35 cellular contexts compared by ENCODE assay signal in the genomic region with DNA sequence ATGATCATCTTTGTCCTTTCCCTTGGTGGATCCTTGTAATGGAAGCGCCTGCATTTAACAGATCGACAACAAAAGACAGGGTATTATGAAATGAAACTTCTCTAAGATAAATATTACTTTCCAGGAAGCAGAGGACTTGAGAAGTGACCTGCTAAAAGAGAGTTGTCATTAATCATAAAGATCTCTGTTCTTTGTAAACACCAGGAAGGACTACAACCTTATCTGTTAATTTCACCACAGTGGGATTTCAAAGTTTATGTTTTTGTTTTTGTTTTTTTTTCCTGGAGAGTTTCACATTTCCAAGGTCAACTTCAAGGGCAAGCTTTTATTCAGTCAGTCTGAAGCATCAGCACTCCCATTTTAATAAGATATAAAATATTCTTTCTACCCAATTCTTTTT.
"Had no signal": no experiment of that assay in that cellular context is flagged by ENCODE, and none has a peak within 500 bp of the region (broad histone marks: within the 10 kb centered on the region; RNA-seq: fewer than 3 reads in every experiment).

No MANE protein-coding gene starts in this region.

- H3K27me3 ChIP-seq: adrenal gland, ascending aorta, breast epithelium, cardiac muscle cell, colonic mucosa, gastroesophageal sphincter, heart right ventricle, hepatocyte had no signal

- H3K9me3 Mint-ChIP-seq: activated CD4-positive, alpha-beta memory T cell treated with anti-CD3 and anti-CD28 coated beads, Interleukin-2, amount 10 ng/mL, durations not matched to agents 7 days and 5 days; activated CD4-positive, alpha-beta T cell treated with anti-CD3 and anti-CD28 coated beads, Interleukin-2, amount 10 ng/mL, durations not matched to agents 7 days and 5 days; activated naive CD4-positive, alpha-beta T cell treated with anti-CD3 and anti-CD28 coated beads for 36 hours; activated naive CD8-positive, alpha-beta T cell treated with anti-CD3 and anti-CD28 coated beads for 36 hours; activated naive CD8-positive, alpha-beta T cell treated with anti-CD3 and anti-CD28 coated beads, Interleukin-2, amount 50 U/mL, for 24 hours; activated T-cell treated with anti-CD3 and anti-CD28 coated beads, Interleukin-2, amount 50 U/mL, for 4 hours; activated T-helper 17 cell treated with anti-CD3 and anti-CD28 coated beads, Interleukin-2, amount 50 U/mL, for 72 hours; brain; T-helper 2 cell treated with Interferon-gamma antibody and Interleukin-4, amounts not matched to agents 5 μg/mL and 100 μg/mL, for 36 hours had no signal

- H3K9me3 ChIP-seq: adrenal gland, ascending aorta, breast epithelium, colonic mucosa, gastroesophageal sphincter, heart right ventricle had no signal

- H2AFZ ChIP-seq: hepatocyte had no signal

- H3K36me3 Mint-ChIP-seq: activated naive CD4-positive, alpha-beta T cell treated with anti-CD3 and anti-CD28 coated beads, Interleukin-2, amount 50 U/mL, for 24 hours; activated naive CD8-positive, alpha-beta T cell treated with anti-CD3 and anti-CD28 coated beads for 36 hours; brain; WTC11 had no signal

- H3K79me2 ChIP-seq: hepatocyte had no signal

- DNase-seq: activated CD4-positive, alpha-beta memory T cell treated with anti-CD3 and anti-CD28 coated beads, Interleukin-2, amount 10 ng/mL, durations not matched to agents 7 days and 5 days; activated CD4-positive, alpha-beta T cell treated with anti-CD3 and anti-CD28 coated beads for 1 hour; activated CD4-positive, alpha-beta T cell treated with anti-CD3 and anti-CD28 coated beads for 4 hours; activated CD4-positive, alpha-beta T cell treated with anti-CD3 and anti-CD28 coated beads, Interleukin-2, amount 10 ng/mL, durations not matched to agents 7 days and 5 days; activated CD4-positive, alpha-beta T cell treated with anti-CD3 and anti-CD28 coated beads, Interleukin-2, amount 50 U/mL, for 4 hours; activated CD8-positive, alpha-beta memory T cell treated with anti-CD3 and anti-CD28 coated beads for 24 hours; activated effector memory CD4-positive, alpha-beta T cell treated with Interleukin-2 at 50 U/mL for 16 hours; activated gamma-delta T cell treated with Interleukin-2 at 50 U/mL for 16 hours; activated naive CD4-positive, alpha-beta T cell treated with anti-CD3 and anti-CD28 coated beads for 36 hours; activated naive CD8-positive, alpha-beta T cell treated with anti-CD3 and anti-CD28 coated beads for 36 hours; activated naive CD8-positive, alpha-beta T cell treated with anti-CD3 and anti-CD28 coated beads, Interleukin-2, amount 50 U/mL, for 24 hours; activated T-cell treated with anti-CD3 and anti-CD28 coated beads, Interleukin-2, amount 50 U/mL, for 4 hours; adrenal gland; central memory CD4-positive, alpha-beta T cell; cerebellar nuclear complex; colonic mucosa; effector CD8-positive, alpha-beta T cell; foreskin melanocyte; heart right ventricle; T-helper 1 cell; T-helper 17 cell; T1000 had no signal

- H3K27ac ChIP-seq: adrenal gland, ascending aorta, breast epithelium, cardiac muscle cell, colonic mucosa, gastroesophageal sphincter, heart right ventricle, hepatocyte, VCaP had no signal

- H3K27ac Mint-ChIP-seq: activated CD4-positive, alpha-beta memory T cell treated with anti-CD3 and anti-CD28 coated beads, Interleukin-2, amount 10 ng/mL, durations not matched to agents 7 days and 5 days; activated CD4-positive, alpha-beta T cell treated with anti-CD3 and anti-CD28 coated beads, Interleukin-2, amount 10 ng/mL, durations not matched to agents 7 days and 5 days; activated naive CD4-positive, alpha-beta T cell treated with anti-CD3 and anti-CD28 coated beads for 36 hours; activated naive CD4-positive, alpha-beta T cell treated with anti-CD3 and anti-CD28 coated beads, Interleukin-2, amount 50 U/mL, for 24 hours; activated naive CD8-positive, alpha-beta T cell treated with anti-CD3 and anti-CD28 coated beads for 36 hours; activated naive CD8-positive, alpha-beta T cell treated with anti-CD3 and anti-CD28 coated beads, Interleukin-2, amount 50 U/mL, for 24 hours; activated T-helper 17 cell treated with anti-CD3 and anti-CD28 coated beads, Interleukin-2, amount 50 U/mL, for 72 hours; brain; T-helper 17 cell; T-helper 2 cell treated with Interferon-gamma antibody and Interleukin-4, amounts not matched to agents 5 μg/mL and 100 μg/mL, for 36 hours; WTC11 had no signal

- ATAC-seq: activated naive CD8-positive, alpha-beta T cell treated with anti-CD3 and anti-CD28 coated beads, Interleukin-2, amount 50 U/mL, for 24 hours; activated T-cell treated with anti-CD3 and anti-CD28 coated beads, Interleukin-2, amount 50 U/mL, for 4 hours; activated T-helper 17 cell treated with anti-CD3 and anti-CD28 coated beads, Interleukin-2, amount 50 U/mL, for 72 hours; esophagus mucosa; gastroesophageal sphincter; heart right ventricle; T-helper 17 cell; WTC11 had no signal

- H3K4me3 Mint-ChIP-seq: activated CD4-positive, alpha-beta memory T cell treated with anti-CD3 and anti-CD28 coated beads, Interleukin-2, amount 10 ng/mL, durations not matched to agents 7 days and 5 days; activated CD4-positive, alpha-beta T cell treated with anti-CD3 and anti-CD28 coated beads, Interleukin-2, amount 10 ng/mL, durations not matched to agents 7 days and 5 days; activated naive CD4-positive, alpha-beta T cell treated with anti-CD3 and anti-CD28 coated beads for 36 hours; activated naive CD4-positive, alpha-beta T cell treated with anti-CD3 and anti-CD28 coated beads, Interleukin-2, amount 50 U/mL, for 24 hours; activated naive CD8-positive, alpha-beta T cell treated with anti-CD3 and anti-CD28 coated beads for 36 hours; activated naive CD8-positive, alpha-beta T cell treated with anti-CD3 and anti-CD28 coated beads, Interleukin-2, amount 50 U/mL, for 24 hours; activated T-cell treated with anti-CD3 and anti-CD28 coated beads, Interleukin-2, amount 50 U/mL, for 4 hours; activated T-helper 17 cell treated with anti-CD3 and anti-CD28 coated beads, Interleukin-2, amount 50 U/mL, for 72 hours; brain; T-helper 17 cell; T-helper 2 cell treated with Interferon-gamma antibody and Interleukin-4, amounts not matched to agents 5 μg/mL and 100 μg/mL, for 36 hours; WTC11 had no signal

- H3K4me1 Mint-ChIP-seq: activated CD4-positive, alpha-beta memory T cell treated with anti-CD3 and anti-CD28 coated beads, Interleukin-2, amount 10 ng/mL, durations not matched to agents 7 days and 5 days; activated CD4-positive, alpha-beta T cell treated with anti-CD3 and anti-CD28 coated beads, Interleukin-2, amount 10 ng/mL, durations not matched to agents 7 days and 5 days; activated naive CD4-positive, alpha-beta T cell treated with anti-CD3 and anti-CD28 coated beads, Interleukin-2, amount 50 U/mL, for 24 hours; activated naive CD8-positive, alpha-beta T cell treated with anti-CD3 and anti-CD28 coated beads for 36 hours; activated naive CD8-positive, alpha-beta T cell treated with anti-CD3 and anti-CD28 coated beads, Interleukin-2, amount 50 U/mL, for 24 hours; activated T-helper 17 cell treated with anti-CD3 and anti-CD28 coated beads, Interleukin-2, amount 50 U/mL, for 72 hours; brain; T-helper 17 cell; WTC11 had no signal

- H3K4me1 ChIP-seq: ascending aorta, breast epithelium, colonic mucosa, gastroesophageal sphincter, heart right ventricle had no signal

- H3K36me3 ChIP-seq: adrenal gland, ascending aorta, breast epithelium, cardiac muscle cell, colonic mucosa, gastroesophageal sphincter, heart right ventricle had no signal

- FAIRE-seq: endothelial cell of umbilical vein had no signal

- H3K4me3 ChIP-seq: adrenal gland, ascending aorta, breast epithelium, cardiac muscle cell, colonic mucosa, gastroesophageal sphincter, heart right ventricle, hepatocyte had no signal

- H3K4me2 ChIP-seq: hepatocyte had no signal

- H3K27me3 Mint-ChIP-seq: activated naive CD8-positive, alpha-beta T cell treated with anti-CD3 and anti-CD28 coated beads for 36 hours; activated naive CD8-positive, alpha-beta T cell treated with anti-CD3 and anti-CD28 coated beads, Interleukin-2, amount 50 U/mL, for 24 hours; brain had no signal
